ENCODE assay signal across 23 cellular contexts in genomic region chr9:123614503-123615258, GRCh38.
DNase-seq lines count a peak whose midpoint lies in the region; ATAC-seq and TF ChIP-seq lines count a peak whose summit lies in the region.
"Had no signal": no experiment of that assay in that cellular context is flagged by ENCODE, and none has a peak within 500 bp of the region (broad histone marks: within the 10 kb centered on the region; RNA-seq: fewer than 3 reads in every experiment).

No MANE protein-coding gene starts in this region.

- no peaks in the 10 kb centered on the region for H3K36me3 ChIP-seq in liver (ENCODE audit: control insufficient read depth in 4 of 4, insufficient read depth in 3 of 4, low read depth in 1 of 4, low read length in 3 of 4)
- no peaks in the 10 kb centered on the region for H3K36me3 ChIP-seq in right lobe of liver
- H3K36me3 ChIP-seq: cardiac muscle cell, left ventricle myocardium inferior, sigmoid colon, thyroid gland had no signal

- no peaks in the 10 kb centered on the region for H3K27me3 Mint-ChIP-seq in CD4-positive, alpha-beta T cell
- H3K27me3 Mint-ChIP-seq: activated T-helper 17 cell treated with anti-CD3 and anti-CD28 coated beads, Interleukin-2, amount 50 U/mL, for 72 hours; stimulated activated naive CD8-positive, alpha-beta T cell treated with anti-CD3 and anti-CD28 coated beads, Interleukin-15, amount 100 ng/mL, for 72 hours had no signal

- intact Hi-C loops in right lobe of liver (cut with DNase I) = no loop called here
- intact Hi-C loops in CD4-positive, alpha-beta T cell (cut with DNase I, micrococcal nuclease) = no loop called here

- WGBS in liver = 86% methylated on average over 7 of the region's 7 CpGs
- WGBS in right lobe of liver (ENCODE audit: insufficient coverage, low coverage, low lambda C conversion rate, missing lambda C conversion rate) = 72% methylated on average over 7 of the region's 7 CpGs

- H3K9ac ChIP-seq in liver (ENCODE audit: low read depth in 1 of 2, low read length in 2 of 2) = no peak overlapping the region

- H3K4me1 ChIP-seq in liver (ENCODE audit: control insufficient read depth in 4 of 4, insufficient read depth in 4 of 4, low read length in 3 of 4) (no peaks in the 10 kb centered on the region), right lobe of liver (no peaks in the 10 kb centered on the region)
- H3K4me1 ChIP-seq: sigmoid colon had no signal

- TF ChIP-seq POLR2A in right lobe of liver (IDR thresholded peaks at IDR 0.05) = no peak

- POLR2A ChIA-PET in CD4-positive, alpha-beta T cell (lab: Charles Lee) = no interaction called here

- no peaks in the 10 kb centered on the region for H3K4me1 Mint-ChIP-seq in CD4-positive, alpha-beta T cell (ENCODE audit: low read depth)

- no peak overlapping the region for H3K4me3 Mint-ChIP-seq in CD4-positive, alpha-beta T cell
- H3K4me3 Mint-ChIP-seq: activated T-helper 17 cell treated with anti-CD3 and anti-CD28 coated beads, Interleukin-2, amount 50 U/mL, for 72 hours; stimulated activated naive CD8-positive, alpha-beta T cell treated with anti-CD3 and anti-CD28 coated beads, Interleukin-15, amount 100 ng/mL, for 72 hours; WTC11 had no signal

- H3K9me3 Mint-ChIP-seq in CD4-positive, alpha-beta T cell = no peaks in the 10 kb centered on the region
- H3K9me3 Mint-ChIP-seq: activated naive CD4-positive, alpha-beta T cell treated with anti-CD3 and anti-CD28 coated beads, Interleukin-2, amount 50 U/mL, for 72 hours; activated T-helper 17 cell treated with anti-CD3 and anti-CD28 coated beads, Interleukin-2, amount 50 U/mL, for 72 hours; stimulated activated naive CD8-positive, alpha-beta T cell treated with anti-CD3 and anti-CD28 coated beads, Interleukin-15, amount 100 ng/mL, for 72 hours; WTC11 had no signal

- DNase-seq in right lobe of liver = no peak
- peak; percentile 60 for DNase-seq in NCI-H2171 treated with DMSO at 0.1 percent for 48 hours (lab: John Stamatoyannopoulos, UW)
- DNase-seq in ecto neural progenitor cell (ENCODE audit: low spot score) = peak; percentile 19
- DNase-seq in middle frontal gyrus (ENCODE audit: extremely low spot score, low spot score) = no peak
- DNase-seq in CD4-positive, alpha-beta T cell = no peak
- no peak for DNase-seq in KG1 (lab: John Stamatoyannopoulos, UW)
- no peak for DNase-seq in NCI-H1694 treated with DMSO at 0.1 percent for 48 hours (lab: John Stamatoyannopoulos, UW)
- DNase-seq: aorta; IMR-90; left ventricle myocardium inferior; NCI-H1105; NCI-H526 treated with DMSO at 0.1 percent for 48 hours; SHP77 treated with DMSO at 0.1 percent for 48 hours; sigmoid colon; stimulated activated CD4-positive, alpha-beta T cell treated with anti-CD3 and anti-CD28 coated beads, Interleukin-15, amount 100 ng/mL, for 24 hours; stimulated activated naive CD8-positive, alpha-beta T cell treated with anti-CD3 and anti-CD28 coated beads, Interleukin-15, amount 100 ng/mL, for 72 hours; thyroid gland had no signal

- no peak for TF ChIP-seq RAD21 in liver (IDR thresholded peaks at IDR 0.05)

- TF ChIP-seq CTCF in liver (IDR thresholded peaks at IDR 0.05; ENCODE audit: low read depth, low read length, missing input control) (no peak), right lobe of liver (IDR thresholded peaks at IDR 0.05) (no peak)
- no peak for TF ChIP-seq CTCF in CD4-positive, alpha-beta T cell (IDR thresholded peaks at IDR 0.05)

- no peak overlapping the region for H3K27ac ChIP-seq in liver (ENCODE audit: low read depth in 1 of 2, low read length in 2 of 2)
- H3K27ac ChIP-seq in right lobe of liver = no peak overlapping the region
- H3K27ac ChIP-seq in CD4-positive, alpha-beta T cell (ENCODE audit: low read depth, low read length) = no peak overlapping the region
- H3K27ac ChIP-seq: C4-2B, cardiac muscle cell, left ventricle myocardium inferior, sigmoid colon, thyroid gland had no signal

- ATAC-seq in right lobe of liver = no peak
- no peak for ATAC-seq in CD4-positive, alpha-beta T cell (ENCODE audit: poor library complexity)
- ATAC-seq: activated naive CD4-positive, alpha-beta T cell treated with anti-CD3 and anti-CD28 coated beads, Interleukin-2, amount 50 U/mL, for 72 hours; activated T-helper 17 cell treated with anti-CD3 and anti-CD28 coated beads, Interleukin-2, amount 50 U/mL, for 72 hours; WTC11 had no signal

- no peak overlapping the region for H3K4me3 ChIP-seq in liver (ENCODE audit: low read depth in 1 of 3, low read length in 3 of 3)
- H3K4me3 ChIP-seq in right lobe of liver = no peak overlapping the region
- H3K4me3 ChIP-seq: cardiac muscle cell, left ventricle myocardium inferior, sigmoid colon, thyroid gland had no signal

- CTCF ChIA-PET in CD4-positive, alpha-beta T cell (lab: Charles Lee) = no interaction called here

- H3K9me3 ChIP-seq in liver (ENCODE audit: control insufficient read depth in 4 of 4, low read length in 3 of 4) (no peaks in the 10 kb centered on the region), right lobe of liver (no peaks in the 10 kb centered on the region)
- no peaks in the 10 kb centered on the region for H3K9me3 ChIP-seq in CD4-positive, alpha-beta T cell (ENCODE audit: control insufficient read depth, low read length)
- H3K9me3 ChIP-seq: left ventricle myocardium inferior, sigmoid colon, thyroid gland had no signal

- H3K36me3 Mint-ChIP-seq in CD4-positive, alpha-beta T cell (ENCODE audit: low read depth) = no peaks in the 10 kb centered on the region
- H3K36me3 Mint-ChIP-seq: activated naive CD4-positive, alpha-beta T cell treated with anti-CD3 and anti-CD28 coated beads, Interleukin-2, amount 50 U/mL, for 72 hours; WTC11 had no signal

- H3K27me3 ChIP-seq in liver (ENCODE audit: control insufficient read depth in 4 of 4, insufficient read depth in 4 of 4, low read length in 3 of 4) = no peaks in the 10 kb centered on the region
- no peaks in the 10 kb centered on the region for H3K27me3 ChIP-seq in right lobe of liver
- no peaks in the 10 kb centered on the region for H3K27me3 ChIP-seq in CD4-positive, alpha-beta T cell (ENCODE audit: control insufficient read depth, insufficient read depth, low read length)
- H3K27me3 ChIP-seq: cardiac muscle cell, sigmoid colon, thyroid gland had no signal

- H3K27ac Mint-ChIP-seq in CD4-positive, alpha-beta T cell = no peak overlapping the region
- H3K27ac Mint-ChIP-seq: activated T-helper 17 cell treated with anti-CD3 and anti-CD28 coated beads, Interleukin-2, amount 50 U/mL, for 72 hours; WTC11 had no signal

TF ChIP-seq in liver, 16 proteins besides CTCF, POLR2A, EP300 and RAD21:
- TF ChIP-seq FOXA2 (IDR thresholded peaks at IDR 0.05) (no peak), RXRA (IDR thresholded peaks at IDR 0.05) (no peak), GABPA (IDR thresholded peaks at IDR 0.05 in 1 of 2, conservative IDR thresholded peaks at IDR 0.05 in 1 of 2) (no peak), NR2F2 (IDR thresholded peaks at IDR 0.05) (peak; percentile 66)

Comparison
In these comparisons a context has a peak if more than half of its experiments do, and no peak if none do; other contexts are left out.
1. DNase-seq: peak in NCI-H2171 treated with DMSO at 0.1 percent for 48 hours (single experiment) and ecto neural progenitor cell (single experiment); none in right lobe of liver (0 of 3), middle frontal gyrus (single experiment), CD4-positive, alpha-beta T cell (0 of 10), KG1 (single experiment) and NCI-H1694 treated with DMSO at 0.1 percent for 48 hours (single experiment).